17 cellular contexts compared by ENCODE assay signal in the genomic region with DNA sequence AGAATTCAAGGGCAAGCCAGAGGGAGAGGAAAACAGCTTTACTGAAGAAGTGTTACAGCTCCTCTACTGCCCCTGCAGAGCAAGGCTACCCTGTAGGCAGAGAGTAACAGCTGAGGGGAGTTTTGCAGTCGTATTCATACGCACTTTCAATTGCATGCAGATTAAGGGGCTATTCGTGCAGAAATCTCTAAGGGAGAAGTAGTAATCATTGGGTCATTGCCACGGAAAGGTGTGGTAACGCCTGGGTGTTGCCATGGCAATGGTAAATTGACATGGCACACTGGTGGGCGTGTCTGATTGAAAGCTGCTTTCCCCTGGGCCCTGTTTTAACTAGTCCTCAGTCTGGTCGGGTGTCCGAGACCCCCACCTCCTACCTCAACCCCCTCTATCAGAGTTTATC.
DNase-seq lines count a peak whose midpoint lies in the region; ATAC-seq, FAIRE-seq and TF ChIP-seq lines count a peak whose summit lies in the region.
"Had no signal": no experiment of that assay in that cellular context is flagged by ENCODE, and none has a peak within 500 bp of the region (broad histone marks: within the 10 kb centered on the region; RNA-seq: fewer than 3 reads in every experiment).

No MANE protein-coding gene starts in this region.

- H3K27ac ChIP-seq in heart left ventricle: peak overlapping the region in 4 of 12 donors; percentile 7 to 35 (median 24)
- H3K27ac ChIP-seq in right atrium auricular region: no peak overlapping the region
- no peak overlapping the region for H3K27ac ChIP-seq in K562 (ENCODE audit: extremely low read depth, low read depth, low read length)
- H3K27ac ChIP-seq: KMS-11 had no signal

- H3K36me3 ChIP-seq in heart left ventricle: no peaks in the 10 kb centered on the region
- H3K36me3 ChIP-seq in right atrium auricular region: no peaks in the 10 kb centered on the region
- no peaks in the 10 kb centered on the region for H3K36me3 ChIP-seq in K562 (ENCODE audit: control insufficient read depth, insufficient read depth, low read length)
- H3K36me3 ChIP-seq: MG63 had no signal

- no peak overlapping the region for H2AFZ ChIP-seq in K562 (ENCODE audit: low read depth, low read length)

- TF ChIP-seq EP300 in K562 (IDR thresholded peaks at IDR 0.05; ENCODE audit: low read length): no peak

- TF ChIP-seq POLR2A in heart left ventricle (IDR thresholded peaks at IDR 0.05): no peak
- TF ChIP-seq POLR2A in K562 (conservative IDR thresholded peaks at IDR 0.05): no peak

- CTCF ChIA-PET in K562 (lab: Yijun Ruan, JAX; ENCODE audit: low intra/inter-chr PET ratio): no interaction called here

- H3K4me3 ChIP-seq in heart left ventricle (no peak overlapping the region), right atrium auricular region (no peak overlapping the region), K562 (no peak overlapping the region)
- H3K4me3 ChIP-seq: MG63 had no signal

- H3K9me3 ChIP-seq in heart left ventricle (no peaks in the 10 kb centered on the region), right atrium auricular region (no peaks in the 10 kb centered on the region), K562 (replicated peaks; ENCODE audit: control insufficient read depth, insufficient read depth, low read depth, low read length) (no peaks in the 10 kb centered on the region)
- H3K9me3 ChIP-seq: MG63, SK-N-SH had no signal

- POLR2A ChIA-PET in K562 (lab: Yijun Ruan, JAX): no interaction called here

- TF ChIP-seq CTCF in heart left ventricle (IDR thresholded peaks at IDR 0.05) (no peak), right atrium auricular region (IDR thresholded peaks at IDR 0.05) (no peak), K562 (IDR thresholded peaks at IDR 0.05 in 2 of 3, conservative IDR thresholded peaks at IDR 0.05 in 1 of 3; ENCODE audit: insufficient read depth in 2 of 3, low read depth in 1 of 3, low read length in 3 of 3) (no peak)

- TF ChIP-seq RAD21 in K562 (CRISPR knock-in tag; conservative IDR thresholded peaks at IDR 0.05 in 1 of 2, IDR thresholded peaks at IDR 0.05 in 1 of 2): no peak

- intact Hi-C loops in heart left ventricle (cut with DNase I): no loop called here
- intact Hi-C loops in K562 (cut with micrococcal nuclease): no loop called here

- FAIRE-seq in K562 (lab: Jason Lieb, UNC): no peak
- FAIRE-seq: D721Med had no signal

- no peak overlapping the region for H3K9ac ChIP-seq in K562 (ENCODE audit: insufficient read depth in 1 of 2, low read depth in 2 of 2, low read length in 2 of 2)
- H3K9ac ChIP-seq: KMS-11, SK-N-SH had no signal

- 33 to 44% (median 37%) methylated on average over 8 of the region's 8 CpGs for WGBS in heart left ventricle, 4 donors
- 0% methylated on average over 8 of the region's 8 CpGs for WGBS in K562 (ENCODE audit: insufficient coverage, low coverage, missing lambda C conversion rate)

- H3K4me2 ChIP-seq in K562 (ENCODE audit: insufficient read depth, low read length): no peak overlapping the region
- H3K4me2 ChIP-seq: KMS-11, SK-N-SH had no signal

- H4K20me1 ChIP-seq in K562 (replicated peaks; ENCODE audit: control insufficient read depth, insufficient read depth, low read length): no peaks in the 10 kb centered on the region

- no TSS peak for BruUV-seq in K562 (replicated peaks; lab: Mats Ljungman, UMichigan)

- in situ Hi-C loops in K562 (cut with MboI): no loop called here

- H3K9me1 ChIP-seq in K562 (ENCODE audit: control insufficient read depth, insufficient read depth, low read length): no peaks in the 10 kb centered on the region

- H3K27me3 ChIP-seq in heart left ventricle: no peaks in the 10 kb centered on the region
- H3K27me3 ChIP-seq in right atrium auricular region: no peaks in the 10 kb centered on the region
- no peaks in the 10 kb centered on the region; a peak in 1 of 5 replicates for H3K27me3 ChIP-seq in K562 (ENCODE audit: control insufficient read depth in 2 of 2, insufficient read depth in 2 of 2, low read length in 2 of 2)
- H3K27me3 ChIP-seq: MG63 had no signal

- DNase-seq in heart left ventricle (no peak), right atrium auricular region (ENCODE audit: low spot score) (no peak), K562 (ENCODE audit: extremely low read depth in 1 of 4, low spot score in 3 of 4) (no peak), renal cortical epithelial cell (ENCODE audit: low read depth) (peak; percentile 4)
- DNase-seq: CD4-positive, alpha-beta memory T cell; MG63; NCI-H1105 treated with DMSO at 0.1 percent for 48 hours; NCI-H187; NCI-H2171 treated with DMSO at 0.1 percent for 48 hours; NCI-H524; SK-N-SH; T-helper 1 cell had no signal

- ATAC-seq in heart left ventricle (peak in 3 of 4 donors; percentile 19 to 43 (median 33)), HG03442 (IDR thresholded peaks at IDR 0.05; ENCODE audit: unreplicated experiment) (peak; percentile 41), K562 (no peak), HG02870 (IDR thresholded peaks at IDR 0.05; ENCODE audit: unreplicated experiment) (no peak), GM18511 (IDR thresholded peaks at IDR 0.05; ENCODE audit: unreplicated experiment) (no peak)

- H3K4me1 ChIP-seq in heart left ventricle: peaks cover 0 to 26% (median 4%) of the 10 kb centered on the region in 12 donors
- peaks cover 0 to 9% of the 10 kb centered on the region in 2 donors for H3K4me1 ChIP-seq in right atrium auricular region
- H3K4me1 ChIP-seq in K562 (replicated peaks in 1 of 2; ENCODE audit: control insufficient read depth in 2 of 2, insufficient read depth in 2 of 2, low read length in 2 of 2): no peaks in the 10 kb centered on the region

- no peaks in the 10 kb centered on the region for H3K79me2 ChIP-seq in K562 (ENCODE audit: control insufficient read depth, insufficient read depth, low read length)

TF ChIP-seq in K562, 482 proteins besides CTCF, POLR2A, EP300 and RAD21:
- TF ChIP-seq RFX1 (IDR thresholded peaks at IDR 0.05): peak; percentile 59
- TF ChIP-seq, protein P1, sequence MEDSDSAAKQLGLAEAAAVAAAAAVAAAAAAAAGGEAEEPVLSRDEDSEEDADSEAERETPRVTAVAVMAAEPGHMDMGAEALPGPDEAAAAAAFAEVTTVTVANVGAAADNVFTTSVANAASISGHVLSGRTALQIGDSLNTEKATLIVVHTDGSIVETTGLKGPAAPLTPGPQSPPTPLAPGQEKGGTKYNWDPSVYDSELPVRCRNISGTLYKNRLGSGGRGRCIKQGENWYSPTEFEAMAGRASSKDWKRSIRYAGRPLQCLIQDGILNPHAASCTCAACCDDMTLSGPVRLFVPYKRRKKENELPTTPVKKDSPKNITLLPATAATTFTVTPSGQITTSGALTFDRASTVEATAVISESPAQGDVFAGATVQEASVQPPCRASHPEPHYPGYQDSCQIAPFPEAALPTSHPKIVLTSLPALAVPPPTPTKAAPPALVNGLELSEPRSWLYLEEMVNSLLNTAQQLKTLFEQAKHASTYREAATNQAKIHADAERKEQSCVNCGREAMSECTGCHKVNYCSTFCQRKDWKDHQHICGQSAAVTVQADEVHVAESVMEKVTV (CRISPR knock-in tag; IDR thresholded peaks at IDR 0.05): no peak
- no peak for TF ChIP-seq YBX1 (IDR thresholded peaks at IDR 0.05)
- TF ChIP-seq ETV5 (CRISPR knock-in tag; IDR thresholded peaks at IDR 0.05; ENCODE audit: low read depth): no peak

Comparison
In these comparisons a context has a peak if more than half of its experiments do, and no peak if none do; other contexts are left out.
1. ATAC-seq: peak in heart left ventricle (3 of 4) and HG03442 (single experiment); none in K562 (single experiment), HG02870 (single experiment) and GM18511 (single experiment).